Comparison of ENCODE assay signal across 10 cellular contexts in genomic region chr19:13557756-13558398, GRCh38. TPM values are rescaled to one million over a fixed set of nuclear protein-coding genes. Genes with fewer than 3 reads are reported as not detected.
A peak's percentile ranks its signal among the peaks of the same experiment; 100 is the strongest.
DNase-seq lines count a peak whose midpoint lies in the region; ATAC-seq and TF ChIP-seq lines count a peak whose summit lies in the region.
"Had no signal": no experiment of that assay in that cellular context is flagged by ENCODE, and none has a peak within 500 bp of the region (broad histone marks: within the 10 kb centered on the region; RNA-seq: fewer than 3 reads in every experiment).

No MANE protein-coding gene starts in this region.

- H3K4me2 ChIP-seq in SK-N-SH = no peak overlapping the region
- no peak overlapping the region for H3K4me2 ChIP-seq in osteoblast (ENCODE audit: insufficient read depth, low read length)

- 5% methylated on average over 7 of the region's 7 CpGs for WGBS in SK-N-SH (ENCODE audit: low lambda C conversion rate)

- CTCF ChIA-PET in SK-N-SH (lab: Yijun Ruan, JAX) = no interaction called here

- H3K36me3 ChIP-seq in SK-N-SH (replicated peaks in 1 of 2; ENCODE audit: control insufficient read depth in 1 of 2, insufficient read depth in 2 of 2, low read length in 1 of 2) (no peaks in the 10 kb centered on the region), mucosa of descending colon (ENCODE audit: low read depth) (no peaks in the 10 kb centered on the region), osteoblast (ENCODE audit: insufficient read depth, low read length) (no peaks in the 10 kb centered on the region)

- H2AFZ ChIP-seq in SK-N-SH (ENCODE audit: low read depth) (no peak overlapping the region), osteoblast (ENCODE audit: low read length) (no peak overlapping the region)

- H3K9me2 ChIP-seq in SK-N-SH = no peaks in the 10 kb centered on the region

- TF ChIP-seq RAD21 in SK-N-SH (IDR thresholded peaks at IDR 0.05; ENCODE audit: low read length) (no peak), Ishikawa (IDR thresholded peaks at IDR 0.05; ENCODE audit: low read depth) (no peak)

- TF ChIP-seq EP300 in SK-N-SH (IDR thresholded peaks at IDR 0.05; ENCODE audit: borderline replicate concordance in 1 of 2, low read depth in 1 of 2, low read length in 1 of 2) (no peak), Ishikawa (IDR thresholded peaks at IDR 0.05; ENCODE audit: borderline replicate concordance) (no peak)

- no peak for DNase-seq in SK-N-SH
- DNase-seq in activated CD4-positive, alpha-beta T cell treated with anti-CD3 and anti-CD28 coated beads, Interleukin-2, amount 50 U/mL, for 1 hour = peak; percentile 1
- peak in 1 of 3 donors; percentile 34 for DNase-seq in mucosa of descending colon
- DNase-seq in HCEC 1CT = no peak
- DNase-seq in osteoblast (ENCODE audit: insufficient read length, low spot score, missing footprints) = no peak
- no peak for DNase-seq in NCI-H748 treated with DMSO at 0.1 percent for 48 hours (lab: John Stamatoyannopoulos, UW)
- DNase-seq: NCI-H2081, Right ventricle myocardium superior had no signal

- H3K79me2 ChIP-seq in SK-N-SH (ENCODE audit: insufficient read depth) (no peaks in the 10 kb centered on the region), osteoblast (ENCODE audit: insufficient read depth, low read length) (no peaks in the 10 kb centered on the region)

- no peak overlapping the region for H3K9ac ChIP-seq in SK-N-SH

- H3K27ac ChIP-seq in SK-N-SH (ENCODE audit: low read depth in 2 of 2, low read length in 1 of 2) (no peak overlapping the region), osteoblast (ENCODE audit: low read depth, low read length) (no peak overlapping the region)

- H3K9me3 ChIP-seq in SK-N-SH = no peaks in the 10 kb centered on the region
- no peaks in the 10 kb centered on the region for H3K9me3 ChIP-seq in mucosa of descending colon
- H3K9me3 ChIP-seq in osteoblast (ENCODE audit: low read depth, low read length) = no peaks in the 10 kb centered on the region

- ATAC-seq in SK-N-SH treated with all-trans-retinoic acid at 6 μM for 48 hours (no peak), mucosa of descending colon (peak; percentile 37)

- H3K4me1 ChIP-seq in SK-N-SH (ENCODE audit: control insufficient read depth in 1 of 2, insufficient read depth in 2 of 2, low read depth in 1 of 2, low read length in 1 of 2) (no peaks in the 10 kb centered on the region), mucosa of descending colon (ENCODE audit: low read depth) (no peaks in the 10 kb centered on the region), osteoblast (ENCODE audit: insufficient read depth, low read length) (no peaks in the 10 kb centered on the region)

- POLR2A ChIA-PET in SK-N-SH (lab: Yijun Ruan, JAX) = no interaction called here

- H3K27me3 ChIP-seq in SK-N-SH (ENCODE audit: insufficient read depth) (peaks cover 27% of the 10 kb centered on the region), osteoblast (ENCODE audit: insufficient read depth, low read length) (peaks cover 14% of the 10 kb centered on the region)

- H3K4me3 ChIP-seq in SK-N-SH (ENCODE audit: low read depth in 2 of 2, low read length in 1 of 2) = no peak overlapping the region
- no peak overlapping the region for H3K4me3 ChIP-seq in mucosa of descending colon
- no peak overlapping the region for H3K4me3 ChIP-seq in osteoblast (ENCODE audit: insufficient read depth, low read length)

- H4K20me1 ChIP-seq in SK-N-SH (ENCODE audit: insufficient read depth) (no peaks in the 10 kb centered on the region), osteoblast (ENCODE audit: insufficient read depth, low read length) (no peaks in the 10 kb centered on the region)

- TF ChIP-seq CTCF in SK-N-SH (IDR thresholded peaks at IDR 0.05) (no peak), mucosa of descending colon (IDR thresholded peaks at IDR 0.05) (no peak), osteoblast (IDR thresholded peaks at IDR 0.05; ENCODE audit: extremely low read depth, low read depth, low read length) (no peak)

- intact Hi-C loops in mucosa of descending colon (cut with DNase I, micrococcal nuclease) = no loop called here

- H3F3A ChIP-seq in SK-N-SH (replicated peaks; ENCODE audit: insufficient read depth) = no peaks in the 10 kb centered on the region

TF ChIP-seq in SK-N-SH, 30 proteins besides CTCF, POLR2A, EP300 and RAD21 (continues in another document):
- no peak for TF ChIP-seq REST (IDR thresholded peaks at IDR 0.05; ENCODE audit: low read depth, low read length)

TF ChIP-seq in SK-N-SH treated with all-trans-retinoic acid at 6 μM for 48 hours, 23 proteins besides CTCF, POLR2A, EP300 and RAD21:
- TF ChIP-seq CREB5 (CRISPR knock-in tag; IDR thresholded peaks at IDR 0.05; ENCODE audit: low read depth) (no peak), POU6F1 (CRISPR knock-in tag; IDR thresholded peaks at IDR 0.05; ENCODE audit: borderline replicate concordance, low read depth) (no peak), OSR1 (CRISPR knock-in tag; IDR thresholded peaks at IDR 0.05) (no peak), CSDC2 (CRISPR knock-in tag; IDR thresholded peaks at IDR 0.05) (no peak), ISL1 (CRISPR knock-in tag; IDR thresholded peaks at IDR 0.05) (no peak), ZNF8 (CRISPR knock-in tag; IDR thresholded peaks at IDR 0.05) (no peak), BACH2 (CRISPR knock-in tag; IDR thresholded peaks at IDR 0.05; ENCODE audit: borderline replicate concordance) (no peak), TCF4 (CRISPR knock-in tag; IDR thresholded peaks at IDR 0.05; ENCODE audit: borderline replicate concordance) (no peak)

TF ChIP-seq in Ishikawa, 13 proteins besides CTCF, POLR2A, EP300 and RAD21:
- TF ChIP-seq MAX (IDR thresholded peaks at IDR 0.05) = no peak
- peak; percentile 92 for TF ChIP-seq USF1 (IDR thresholded peaks at IDR 0.05)

RNA-seq across cellular contexts. Expression of gene CACNA1A, which starts 51.6 kb away (rescaled TPM):
- polyA plus RNA-seq in SK-N-SH (2012; rRNA removed) = 1.3 TPM in 2 replicates
- 0.95 and 1.1 TPM in 2 replicates for polyA plus RNA-seq in SK-N-SH (2012; cell fraction: cytosol; rRNA removed)
- polyA plus RNA-seq in SK-N-SH (2012; cell fraction: nucleus; rRNA removed) = 11.4 and 12.0 TPM in 2 replicates
- total RNA-seq in mucosa of descending colon (10 to 100 TPM in 1 of 3 donors, 1 to 10 TPM in 2; 2.3 to 10.1 (median 5.7) TPM), osteoblast (1.4 and 2.1 TPM in 2 replicates)
